ENCODE assay signal across 19 cellular contexts in the genomic region with DNA sequence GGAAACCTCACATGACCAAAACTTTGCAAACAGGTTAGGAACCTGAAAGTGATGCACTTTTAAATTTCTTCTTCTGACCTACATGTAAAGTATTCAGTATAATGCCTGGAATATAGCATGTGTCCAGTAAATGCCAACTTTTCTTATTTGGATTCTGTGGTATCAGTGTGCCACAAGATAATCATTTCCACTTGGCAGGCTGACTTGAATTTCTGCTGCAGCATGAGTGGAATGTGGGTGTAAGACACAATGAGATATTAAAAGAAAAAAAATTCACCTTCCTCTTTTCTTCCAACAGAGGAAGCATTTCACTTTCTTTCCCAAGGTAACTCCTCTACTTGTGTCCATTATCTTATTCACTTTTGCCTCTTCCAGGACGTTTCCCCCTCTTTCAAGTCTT.
"Had no signal": no experiment of that assay in that cellular context is flagged by ENCODE, and none has a peak within 500 bp of the region (broad histone marks: within the 10 kb centered on the region; RNA-seq: fewer than 3 reads in every experiment).

No MANE protein-coding gene starts in this region.

- H3K9me3 ChIP-seq: colonic mucosa, gastrocnemius medialis, neutrophil, right atrium auricular region had no signal

- DNase-seq: colonic mucosa; effector CD4-positive, alpha-beta T cell; endodermal cell; gastrocnemius medialis; heart right ventricle; hypothalamus; islet precursor cell; mammary epithelial cell; naive thymus-derived CD8-positive, alpha-beta T cell; posterior cingulate gyrus; sigmoid colon; small intestine; stimulated activated CD4-positive, alpha-beta T cell treated with anti-CD3 and anti-CD28 coated beads, Interleukin-12 subunit alpha, Interleukin-12 subunit beta, amount 100 ng/mL, for 4 hours; stimulated activated CD4-positive, alpha-beta T cell treated with anti-CD3 and anti-CD28 coated beads, Interleukin-2, amount 100 ng/mL, for 48 hours; stimulated activated naive CD4-positive, alpha-beta T cell treated with Interleukin-2 at 50 U/mL for 16 hours; trophoblast cell had no signal

- H3K27ac ChIP-seq: colonic mucosa, gastrocnemius medialis, heart right ventricle, neutrophil, right atrium auricular region, sigmoid colon had no signal

- H3K4me3 ChIP-seq: colonic mucosa, gastrocnemius medialis, heart right ventricle, right atrium auricular region, sigmoid colon had no signal

- H3K36me3 ChIP-seq: colonic mucosa, gastrocnemius medialis, heart right ventricle, neutrophil, right atrium auricular region, sigmoid colon had no signal

- H3K4me1 ChIP-seq: colonic mucosa, gastrocnemius medialis, heart right ventricle, right atrium auricular region, sigmoid colon had no signal

- ATAC-seq: gastrocnemius medialis; heart right ventricle; left lobe of liver; naive thymus-derived CD8-positive, alpha-beta T cell had no signal

- H3K27me3 ChIP-seq: colonic mucosa, gastrocnemius medialis, heart right ventricle, neutrophil, right atrium auricular region, sigmoid colon had no signal
